Comparison of ENCODE assay signal across 25 cellular contexts in the genomic region with DNA sequence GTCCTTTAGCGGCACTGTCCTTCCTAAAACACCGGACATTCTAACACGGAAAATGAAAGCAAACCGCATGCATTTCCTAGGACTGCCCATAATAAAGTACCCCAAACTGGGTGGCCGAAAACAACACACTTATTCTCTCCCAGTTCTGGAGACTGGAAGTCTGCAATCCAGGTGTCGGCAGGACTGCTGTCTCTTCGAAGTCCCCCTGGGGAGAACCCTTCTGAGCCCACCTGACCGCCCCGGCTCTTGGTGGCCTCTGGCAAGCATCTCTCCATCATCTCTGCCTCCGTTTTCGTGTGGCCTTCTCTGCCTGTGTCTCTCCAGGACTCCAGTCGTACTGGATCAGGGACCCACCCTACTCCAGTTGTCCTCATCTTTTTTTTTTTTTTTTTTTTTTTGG.
"Had no signal": no experiment of that assay in that cellular context is flagged by ENCODE, and none has a peak within 500 bp of the region (broad histone marks: within the 10 kb centered on the region; RNA-seq: fewer than 3 reads in every experiment).

No MANE protein-coding gene starts in this region.

- H3K27ac Mint-ChIP-seq: activated CD4-positive, alpha-beta memory T cell treated with anti-CD3 and anti-CD28 coated beads for 36 hours; activated CD4-positive, alpha-beta T cell treated with anti-CD3 and anti-CD28 coated beads, Interleukin-2, amount 10 ng/mL, durations not matched to agents 24 days and 14 days; activated naive CD8-positive, alpha-beta T cell; activated T-cell treated with anti-CD3 and anti-CD28 coated beads, Interleukin-2, amount 50 U/mL, for 72 hours; stimulated activated memory B cell treated with anti-CD40 and anti-IgM and Interleukin-4, amounts not matched to agents 10 μg/mL and 1 μg/mL and 100 μg/mL, for 72 hours; stimulated activated naive CD8-positive, alpha-beta T cell treated with anti-CD3 and anti-CD28 coated beads, Interleukin-15, amount 100 ng/mL, for 72 hours had no signal

- H3K9me3 ChIP-seq: body of pancreas, esophagus muscularis mucosa, pancreas, psoas muscle, upper lobe of left lung had no signal

- H3K27me3 Mint-ChIP-seq: activated CD4-positive, alpha-beta memory T cell treated with anti-CD3 and anti-CD28 coated beads for 36 hours; activated CD4-positive, alpha-beta T cell treated with anti-CD3 and anti-CD28 coated beads, Interleukin-2, amount 10 ng/mL, durations not matched to agents 24 days and 14 days; activated naive CD8-positive, alpha-beta T cell; naive thymus-derived CD4-positive, alpha-beta T cell; stimulated activated memory B cell treated with anti-CD40 and anti-IgM and Interleukin-4, amounts not matched to agents 10 μg/mL and 1 μg/mL and 100 μg/mL, for 72 hours; stimulated activated naive CD8-positive, alpha-beta T cell treated with anti-CD3 and anti-CD28 coated beads, Interleukin-15, amount 100 ng/mL, for 72 hours had no signal

- DNase-seq: activated CD4-positive, alpha-beta memory T cell treated with anti-CD3 and anti-CD28 coated beads for 36 hours; activated CD4-positive, alpha-beta T cell treated with anti-CD3 and anti-CD28 coated beads, Interleukin-2, amount 10 ng/mL, durations not matched to agents 24 days and 14 days; activated CD4-positive, CD25-positive, alpha-beta regulatory T cell treated with anti-CD3 and anti-CD28 coated beads, Interleukin-2, amount 50 U/mL, for 72 hours; activated CD8-positive, alpha-beta memory T cell treated with anti-CD3 and anti-CD28 coated beads, Interleukin-2, amount 50 U/mL, for 4 hours; activated naive CD4-positive, alpha-beta T cell; activated T-cell treated with anti-CD3 and anti-CD28 coated beads, Interleukin-2, amount 50 U/mL, for 72 hours; body of pancreas; cortex of kidney; foreskin melanocyte; midbrain; naive thymus-derived CD4-positive, alpha-beta T cell; psoas muscle; stimulated activated CD4-positive, alpha-beta T cell treated with anti-CD3 and anti-CD28 coated beads, Interleukin-1b, Interleukin-23, amount 100 ng/mL, for 48 hours; stimulated activated CD4-positive, alpha-beta T cell treated with anti-CD3 and anti-CD28 coated beads, Interleukin-4, amount 100 ng/mL, for 4 hours; stimulated activated CD8-positive, alpha-beta memory T cell treated with anti-CD3 and anti-CD28 coated beads, Interleukin-4, amount 100 ng/mL, for 48 hours; stimulated activated naive CD8-positive, alpha-beta T cell treated with anti-CD3 and anti-CD28 coated beads, Interleukin-15, amount 100 ng/mL, for 72 hours; SW 1271; T1000; upper lobe of left lung had no signal

- H3K4me3 Mint-ChIP-seq: activated CD4-positive, alpha-beta memory T cell treated with anti-CD3 and anti-CD28 coated beads for 36 hours; activated CD4-positive, alpha-beta T cell treated with anti-CD3 and anti-CD28 coated beads, Interleukin-2, amount 10 ng/mL, durations not matched to agents 24 days and 14 days; activated naive CD8-positive, alpha-beta T cell; activated T-cell treated with anti-CD3 and anti-CD28 coated beads, Interleukin-2, amount 50 U/mL, for 72 hours; naive thymus-derived CD4-positive, alpha-beta T cell; stimulated activated memory B cell treated with anti-CD40 and anti-IgM and Interleukin-4, amounts not matched to agents 10 μg/mL and 1 μg/mL and 100 μg/mL, for 72 hours; stimulated activated naive CD8-positive, alpha-beta T cell treated with anti-CD3 and anti-CD28 coated beads, Interleukin-15, amount 100 ng/mL, for 72 hours; T-helper 1 cell treated with Interleukin-12 subunit alpha and Interleukin-12 subunit beta and Interleukin-4 antibody, amounts not matched to agents 30 μg/mL and 1 μg/mL, for 36 hours had no signal

- H3K27ac ChIP-seq: body of pancreas, esophagus muscularis mucosa, pancreas, psoas muscle, upper lobe of left lung had no signal

- ATAC-seq: activated T-cell treated with anti-CD3 and anti-CD28 coated beads, Interleukin-2, amount 50 U/mL, for 72 hours; body of pancreas; naive thymus-derived CD4-positive, alpha-beta T cell; pancreas; psoas muscle; stimulated activated memory B cell treated with anti-CD40 and anti-IgM and Interleukin-4, amounts not matched to agents 10 μg/mL and 1 μg/mL and 100 μg/mL, for 72 hours; stimulated activated naive CD8-positive, alpha-beta T cell treated with anti-CD3 and anti-CD28 coated beads, Interleukin-15, amount 100 ng/mL, for 72 hours had no signal

- H3K4me3 ChIP-seq: body of pancreas, esophagus muscularis mucosa, pancreas, psoas muscle, smooth muscle cell, upper lobe of left lung had no signal

- H3K9me3 Mint-ChIP-seq: activated CD4-positive, alpha-beta memory T cell treated with anti-CD3 and anti-CD28 coated beads for 36 hours; activated T-cell treated with anti-CD3 and anti-CD28 coated beads, Interleukin-2, amount 50 U/mL, for 72 hours; T-helper 1 cell treated with Interleukin-12 subunit alpha and Interleukin-12 subunit beta and Interleukin-4 antibody, amounts not matched to agents 30 μg/mL and 1 μg/mL, for 36 hours had no signal

- H3K4me2 ChIP-seq: smooth muscle cell had no signal

- H3K27me3 ChIP-seq: body of pancreas, esophagus muscularis mucosa, pancreas, upper lobe of left lung had no signal

- H3K36me3 ChIP-seq: pancreas had no signal
